11 cellular contexts compared by ENCODE assay signal in genomic region chr17:29117440-29117753, GRCh38.
DNase-seq lines count a peak whose midpoint lies in the region; ATAC-seq and TF ChIP-seq lines count a peak whose summit lies in the region.
"Had no signal": no experiment of that assay in that cellular context is flagged by ENCODE, and none has a peak within 500 bp of the region (broad histone marks: within the 10 kb centered on the region; RNA-seq: fewer than 3 reads in every experiment).

No MANE protein-coding gene starts in this region.

- ATAC-seq in natural killer cell, result peak; percentile 10 to 12 (median 11)
- ATAC-seq in natural killer cell treated with Interleukin-12 subunit alpha and Interleukin-12 subunit beta and Interleukin-15 and Interleukin-18, amount 100 ng/mL, for 72 hours, result no peak
- ATAC-seq in T-helper 17 cell, result peak; percentile 38
- ATAC-seq in left colon, result peak; percentile 35
- no peak for ATAC-seq in upper lobe of right lung
- ATAC-seq: stimulated activated memory B cell treated with anti-CD40 and anti-IgM and Interleukin-4, amounts not matched to agents 10 μg/mL and 1 μg/mL and 100 μg/mL, for 72 hours had no signal

- H3K9me3 ChIP-seq in T-helper 17 cell (ENCODE audit: control insufficient read depth, low read length, poor library complexity, severe bottlenecking), result no peaks in the 10 kb centered on the region
- no peaks in the 10 kb centered on the region for H3K9me3 ChIP-seq in upper lobe of right lung
- H3K9me3 ChIP-seq in neural progenitor cell (ENCODE audit: low read depth), result no peaks in the 10 kb centered on the region
- no peaks in the 10 kb centered on the region for H3K9me3 ChIP-seq in hepatocyte (ENCODE audit: low read depth)

- H3K4me3 Mint-ChIP-seq in natural killer cell (no peak overlapping the region), T-helper 17 cell (peak overlapping the region; percentile 12), neural progenitor cell (no peak overlapping the region)
- H3K4me3 Mint-ChIP-seq in natural killer cell treated with Interleukin-12 subunit alpha and Interleukin-12 subunit beta and Interleukin-15 and Interleukin-18, amount 100 ng/mL, for 72 hours, result no peak overlapping the region
- H3K4me3 Mint-ChIP-seq: stimulated activated memory B cell treated with anti-CD40 and anti-IgM and Interleukin-4, amounts not matched to agents 10 μg/mL and 1 μg/mL and 100 μg/mL, for 72 hours had no signal

- H3K27me3 ChIP-seq in upper lobe of right lung, result no peaks in the 10 kb centered on the region
- H3K27me3 ChIP-seq in neural progenitor cell, result no peaks in the 10 kb centered on the region
- no peaks in the 10 kb centered on the region for H3K27me3 ChIP-seq in hepatocyte
- H3K27me3 ChIP-seq: brain microvascular endothelial cell had no signal

- intact Hi-C loops in natural killer cell (cut with micrococcal nuclease), result loop anchor here (1.0 to 10.0 kb wide), 3 partner anchors 152 to 353 kb away; partner anchors contain the start of gene PHF12
- intact Hi-C loops in left colon (cut with DNase I, micrococcal nuclease), result no loop called here
- intact Hi-C loops in upper lobe of right lung (cut with DNase I), result no loop called here

- no peak overlapping the region for H2AFZ ChIP-seq in neural progenitor cell (replicated peaks)
- H2AFZ ChIP-seq in hepatocyte, result no peak overlapping the region

- DNase-seq in natural killer cell, result no peak
- no peak for DNase-seq in natural killer cell treated with Interleukin-12 subunit alpha and Interleukin-12 subunit beta and Interleukin-15 and Interleukin-18, amount 100 ng/mL, for 72 hours (ENCODE audit: low spot score)
- no peak for DNase-seq in T-helper 17 cell
- DNase-seq in left colon, result no peak
- no peak for DNase-seq in upper lobe of right lung
- no peak for DNase-seq in neural progenitor cell (ENCODE audit: low spot score)
- no peak for DNase-seq in NCI-H1436 treated with DMSO at 0.1 percent for 48 hours (lab: John Stamatoyannopoulos, UW)
- no peak for DNase-seq in hepatocyte (ENCODE audit: low spot score)

- H3K9me2 ChIP-seq in hepatocyte (replicated peaks; ENCODE audit: insufficient read depth), result no peaks in the 10 kb centered on the region

- H3K9me3 Mint-ChIP-seq in natural killer cell (no peaks in the 10 kb centered on the region), neural progenitor cell (no peaks in the 10 kb centered on the region)
- H3K9me3 Mint-ChIP-seq in natural killer cell treated with Interleukin-12 subunit alpha and Interleukin-12 subunit beta and Interleukin-15 and Interleukin-18, amount 100 ng/mL, for 72 hours, result no peaks in the 10 kb centered on the region
- H3K9me3 Mint-ChIP-seq: activated T-helper 2 cell treated with anti-CD3 and anti-CD28 coated beads, Interferon-gamma antibody, Interleukin-2, Interleukin-4, amounts not matched to agents 10 μg/mL and 5 μg/mL and 100 μg/mL, durations not matched to agents 14 hours and 24 hours and 36 hours; stimulated activated memory B cell treated with anti-CD40 and anti-IgM and Interleukin-4, amounts not matched to agents 10 μg/mL and 1 μg/mL and 100 μg/mL, for 72 hours had no signal

- no peak overlapping the region for H3K4me3 ChIP-seq in upper lobe of right lung
- H3K4me3 ChIP-seq in neural progenitor cell, result no peak overlapping the region
- no peak overlapping the region for H3K4me3 ChIP-seq in hepatocyte

- peak; percentile 64 for TF ChIP-seq CTCF in natural killer cell (IDR thresholded peaks at IDR 0.05)
- TF ChIP-seq CTCF in upper lobe of right lung (IDR thresholded peaks at IDR 0.05), result peak; percentile 10
- no peak for TF ChIP-seq CTCF in neural progenitor cell (IDR thresholded peaks at IDR 0.05)
- TF ChIP-seq CTCF in hepatocyte (IDR thresholded peaks at IDR 0.05; ENCODE audit: poor library complexity), result no peak

- peaks cover 4% of the 10 kb centered on the region for H3K4me1 ChIP-seq in upper lobe of right lung
- H3K4me1 ChIP-seq in neural progenitor cell, result peaks cover 4% of the 10 kb centered on the region
- H3K4me1 ChIP-seq in hepatocyte (ENCODE audit: insufficient read depth), result no peaks in the 10 kb centered on the region

- no peak overlapping the region for H3K4me2 ChIP-seq in neural progenitor cell
- H3K4me2 ChIP-seq in hepatocyte, result no peak overlapping the region

- no peak overlapping the region for H3K27ac Mint-ChIP-seq in natural killer cell
- no peak overlapping the region for H3K27ac Mint-ChIP-seq in natural killer cell treated with Interleukin-12 subunit alpha and Interleukin-12 subunit beta and Interleukin-15 and Interleukin-18, amount 100 ng/mL, for 72 hours
- H3K27ac Mint-ChIP-seq in T-helper 17 cell, result no peak overlapping the region
- no peak overlapping the region for H3K27ac Mint-ChIP-seq in neural progenitor cell
- H3K27ac Mint-ChIP-seq: stimulated activated memory B cell treated with anti-CD40 and anti-IgM and Interleukin-4, amounts not matched to agents 10 μg/mL and 1 μg/mL and 100 μg/mL, for 72 hours had no signal

- WGBS in hepatocyte (ENCODE audit: low lambda C conversion rate, missing lambda C conversion rate), result 61% methylated on average over 7 of the region's 7 CpGs

- H3K27me3 Mint-ChIP-seq in natural killer cell (ENCODE audit: low read depth in 2 of 2) (no peaks in the 10 kb centered on the region), T-helper 17 cell (no peaks in the 10 kb centered on the region), neural progenitor cell (ENCODE audit: insufficient read depth, low read depth) (peaks cover 4% of the 10 kb centered on the region)
- H3K27me3 Mint-ChIP-seq in natural killer cell treated with Interleukin-12 subunit alpha and Interleukin-12 subunit beta and Interleukin-15 and Interleukin-18, amount 100 ng/mL, for 72 hours, result no peaks in the 10 kb centered on the region
- H3K27me3 Mint-ChIP-seq: stimulated activated memory B cell treated with anti-CD40 and anti-IgM and Interleukin-4, amounts not matched to agents 10 μg/mL and 1 μg/mL and 100 μg/mL, for 72 hours had no signal

- peaks cover 9 to 15% of the 10 kb centered on the region in 2 donors for H3K4me1 Mint-ChIP-seq in natural killer cell
- peaks cover 8 to 18% of the 10 kb centered on the region in 2 donors for H3K4me1 Mint-ChIP-seq in natural killer cell treated with Interleukin-12 subunit alpha and Interleukin-12 subunit beta and Interleukin-15 and Interleukin-18, amount 100 ng/mL, for 72 hours (ENCODE audit: low read depth in 2 of 2)
- peaks cover 9% of the 10 kb centered on the region for H3K4me1 Mint-ChIP-seq in T-helper 17 cell
- peaks cover 7% of the 10 kb centered on the region for H3K4me1 Mint-ChIP-seq in neural progenitor cell

- H3K36me3 Mint-ChIP-seq in natural killer cell (no peaks in the 10 kb centered on the region), T-helper 17 cell (ENCODE audit: low read depth) (peaks cover 9% of the 10 kb centered on the region), neural progenitor cell (no peaks in the 10 kb centered on the region)
- no peaks in the 10 kb centered on the region for H3K36me3 Mint-ChIP-seq in natural killer cell treated with Interleukin-12 subunit alpha and Interleukin-12 subunit beta and Interleukin-15 and Interleukin-18, amount 100 ng/mL, for 72 hours

- H3K9ac ChIP-seq in neural progenitor cell, result no peak overlapping the region

- H4K20me1 ChIP-seq in neural progenitor cell (ENCODE audit: low read depth), result peaks cover 4% of the 10 kb centered on the region
- no peaks in the 10 kb centered on the region for H4K20me1 ChIP-seq in hepatocyte (ENCODE audit: insufficient read depth, poor library complexity, severe bottlenecking)

- H3K27ac ChIP-seq in upper lobe of right lung (no peak overlapping the region), neural progenitor cell (no peak overlapping the region), hepatocyte (no peak overlapping the region)
- H3K27ac ChIP-seq: brain microvascular endothelial cell had no signal

- H3K36me3 ChIP-seq in upper lobe of right lung (peaks cover 71% of the 10 kb centered on the region), neural progenitor cell (no peaks in the 10 kb centered on the region), hepatocyte (replicated peaks; ENCODE audit: insufficient read depth, low read depth) (no peaks in the 10 kb centered on the region)
- H3K36me3 ChIP-seq: brain microvascular endothelial cell had no signal

- peaks cover 11% of the 10 kb centered on the region for H3F3A ChIP-seq in neural progenitor cell (ENCODE audit: low read depth)

- H3K79me2 ChIP-seq in neural progenitor cell (ENCODE audit: low read depth) (no peaks in the 10 kb centered on the region), hepatocyte (no peaks in the 10 kb centered on the region)

Comparison
In these comparisons a context has a peak if more than half of its experiments do, and no peak if none do; other contexts are left out.
1. ATAC-seq: peak in natural killer cell (3 of 3), T-helper 17 cell (single experiment) and left colon (single experiment); none in natural killer cell treated with Interleukin-12 subunit alpha and Interleukin-12 subunit beta and Interleukin-15 and Interleukin-18, amount 100 ng/mL, for 72 hours (0 of 2) and upper lobe of right lung (single experiment).
2. CTCF ChIP-seq: peak in natural killer cell (single experiment) and upper lobe of right lung (single experiment); none in neural progenitor cell (single experiment) and hepatocyte (single experiment).